ENCODE assay signal across 1 cellular context in the genomic region with DNA sequence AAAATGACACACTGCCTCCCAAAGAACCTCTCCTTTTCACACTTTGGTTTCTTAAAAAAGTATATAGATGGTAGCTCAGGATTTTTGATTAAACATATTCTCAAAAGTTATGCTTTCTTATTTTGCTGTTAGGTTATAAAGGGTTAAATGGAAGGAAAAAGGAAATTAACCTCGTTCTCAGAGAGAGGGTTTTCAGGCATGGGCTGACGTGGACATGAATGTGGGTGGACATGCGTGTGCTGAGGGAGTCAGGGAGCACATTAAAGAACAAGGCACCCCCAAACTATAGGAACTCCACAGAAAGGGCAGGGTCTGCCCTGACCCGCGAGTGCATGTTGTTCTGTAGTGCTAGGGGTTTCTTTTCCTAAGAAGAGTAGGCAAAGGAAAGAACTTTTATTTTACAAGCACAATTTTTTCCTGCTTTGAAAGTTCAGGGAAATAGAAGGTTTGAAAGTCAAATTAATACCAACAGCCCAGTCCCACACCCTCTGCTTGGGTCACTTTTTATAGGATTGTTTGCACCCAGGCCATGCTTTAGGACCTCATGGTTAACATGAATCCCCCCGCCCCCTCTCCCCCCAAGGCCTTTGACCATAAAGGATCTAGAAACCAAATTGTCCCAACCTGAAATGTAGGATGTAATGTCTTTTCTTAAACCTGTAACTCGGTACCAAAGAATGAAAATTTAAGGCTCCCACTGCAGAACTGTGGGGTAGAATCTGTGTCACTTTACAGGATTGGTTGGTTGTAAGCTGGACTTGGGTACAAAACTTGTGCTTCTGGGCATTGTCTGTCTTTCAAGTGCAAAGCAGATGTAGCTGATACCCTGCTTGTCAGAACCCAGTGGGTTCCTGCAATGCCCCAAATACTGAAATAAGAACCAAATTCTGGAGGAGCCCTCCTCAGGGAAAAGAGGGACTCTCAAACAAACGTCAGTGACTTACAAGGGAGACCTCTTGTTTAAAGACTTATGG.
TF ChIP-seq lines count a peak whose summit lies in the region.

No MANE protein-coding gene starts in this region.

TF ChIP-seq in H1, 55 proteins besides CTCF, POLR2A, EP300 and RAD21:
- TF ChIP-seq SP4 (IDR thresholded peaks at IDR 0.05; ENCODE audit: low read length) (peak; percentile 17; the same call in 1 of the 2 replicates), POLR2AphosphoS5 (IDR thresholded peaks at IDR 0.05; ENCODE audit: low read depth, low read length) (peak; percentile 71), FOSL1 (IDR thresholded peaks at IDR 0.05; ENCODE audit: insufficient read depth, low read depth, low read length) (no peak)
